Comparison of ENCODE assay signal across 1 cellular context in genomic region chr2:242098445-242099128, GRCh38.
TF ChIP-seq lines count a peak whose summit lies in the region.

No MANE protein-coding gene starts in this region.

TF ChIP-seq in K562, 482 proteins besides CTCF, POLR2A, EP300 and RAD21 (continued from another document and continues in another):
- no peak for TF ChIP-seq TSHZ1 (CRISPR knock-in tag; IDR thresholded peaks at IDR 0.05)
- no peak for TF ChIP-seq PHF20 (IDR thresholded peaks at IDR 0.05; ENCODE audit: partially characterized antibody)
- TF ChIP-seq NFATC3 (IDR thresholded peaks at IDR 0.05): no peak
- no peak for TF ChIP-seq MEF2A (IDR thresholded peaks at IDR 0.05; ENCODE audit: control insufficient read depth, low read depth, low read length)
- TF ChIP-seq, protein P1, sequence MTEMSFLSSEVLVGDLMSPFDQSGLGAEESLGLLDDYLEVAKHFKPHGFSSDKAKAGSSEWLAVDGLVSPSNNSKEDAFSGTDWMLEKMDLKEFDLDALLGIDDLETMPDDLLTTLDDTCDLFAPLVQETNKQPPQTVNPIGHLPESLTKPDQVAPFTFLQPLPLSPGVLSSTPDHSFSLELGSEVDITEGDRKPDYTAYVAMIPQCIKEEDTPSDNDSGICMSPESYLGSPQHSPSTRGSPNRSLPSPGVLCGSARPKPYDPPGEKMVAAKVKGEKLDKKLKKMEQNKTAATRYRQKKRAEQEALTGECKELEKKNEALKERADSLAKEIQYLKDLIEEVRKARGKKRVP (CRISPR knock-in tag; IDR thresholded peaks at IDR 0.05): no peak
- TF ChIP-seq ZKSCAN1 (IDR thresholded peaks at IDR 0.05; ENCODE audit: low read depth, low read length): no peak
- TF ChIP-seq ZSCAN29 (IDR thresholded peaks at IDR 0.05): no peak
- no peak for TF ChIP-seq HCFC1 (IDR thresholded peaks at IDR 0.05; ENCODE audit: low read depth, low read length)
- no peak for TF ChIP-seq UBTF (IDR thresholded peaks at IDR 0.05; ENCODE audit: borderline replicate concordance in 1 of 2, low read depth in 2 of 2, low read length in 2 of 2)
- TF ChIP-seq ARHGAP35 (IDR thresholded peaks at IDR 0.05; ENCODE audit: partially characterized antibody): peak; percentile 29
- TF ChIP-seq SMARCC2 (IDR thresholded peaks at IDR 0.05; ENCODE audit: low read depth): peak; percentile 68; the same call in 1 of the 2 replicates
- TF ChIP-seq RNF2 (IDR thresholded peaks at IDR 0.05): peak; percentile 35; the same call in 1 of the 2 replicates
- TF ChIP-seq PML (IDR thresholded peaks at IDR 0.05; ENCODE audit: low read length): no peak
- no peak for TF ChIP-seq ZNF444 (CRISPR knock-in tag; IDR thresholded peaks at IDR 0.05)
- no peak for TF ChIP-seq ZKSCAN3 (CRISPR knock-in tag; IDR thresholded peaks at IDR 0.05)
- TF ChIP-seq EZH2 (IDR thresholded peaks at IDR 0.05; ENCODE audit: borderline replicate concordance, low read depth, low read length): no peak
- TF ChIP-seq MTA3 (IDR thresholded peaks at IDR 0.05; ENCODE audit: borderline replicate concordance): no peak
- TF ChIP-seq MEF2D (tag; conservative IDR thresholded peaks at IDR 0.05; ENCODE audit: low read depth): no peak
- TF ChIP-seq, protein P2, sequence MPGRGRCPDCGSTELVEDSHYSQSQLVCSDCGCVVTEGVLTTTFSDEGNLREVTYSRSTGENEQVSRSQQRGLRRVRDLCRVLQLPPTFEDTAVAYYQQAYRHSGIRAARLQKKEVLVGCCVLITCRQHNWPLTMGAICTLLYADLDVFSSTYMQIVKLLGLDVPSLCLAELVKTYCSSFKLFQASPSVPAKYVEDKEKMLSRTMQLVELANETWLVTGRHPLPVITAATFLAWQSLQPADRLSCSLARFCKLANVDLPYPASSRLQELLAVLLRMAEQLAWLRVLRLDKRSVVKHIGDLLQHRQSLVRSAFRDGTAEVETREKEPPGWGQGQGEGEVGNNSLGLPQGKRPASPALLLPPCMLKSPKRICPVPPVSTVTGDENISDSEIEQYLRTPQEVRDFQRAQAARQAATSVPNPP (IDR thresholded peaks at IDR 0.05; ENCODE audit: borderline replicate concordance, insufficient read depth, insufficient read length): no peak
- TF ChIP-seq CC2D1A (IDR thresholded peaks at IDR 0.05): no peak
- TF ChIP-seq ZNF311 (CRISPR knock-in tag; IDR thresholded peaks at IDR 0.05): no peak
- TF ChIP-seq AFF1 (IDR thresholded peaks at IDR 0.05; ENCODE audit: low read depth in 1 of 2, partially characterized antibody in 2 of 2): no peak
- TF ChIP-seq GATAD2A (IDR thresholded peaks at IDR 0.05): no peak
- no peak for TF ChIP-seq ZNF41 (CRISPR knock-in tag; conservative IDR thresholded peaks at IDR 0.05)
- no peak for TF ChIP-seq JUNB (CRISPR knock-in tag; conservative IDR thresholded peaks at IDR 0.05)
- peak; percentile 99 for TF ChIP-seq NFE2 (IDR thresholded peaks at IDR 0.05; ENCODE audit: low read depth)
- no peak for TF ChIP-seq ZBTB40 (IDR thresholded peaks at IDR 0.05)
- no peak for TF ChIP-seq ZBTB40 (CRISPR knock-in tag; IDR thresholded peaks at IDR 0.05)
- no peak for TF ChIP-seq HDAC8 (tag; IDR thresholded peaks at IDR 0.05)
- TF ChIP-seq GTF2A2 (tag; IDR thresholded peaks at IDR 0.05): no peak
- 0 out of 2 replicates have a peak, but pooled peaks have one; percentile 29 for TF ChIP-seq ZEB2 (IDR thresholded peaks at IDR 0.05)
- peak; percentile 80; the same call in 1 of the 2 replicates for TF ChIP-seq NBN (IDR thresholded peaks at IDR 0.05; ENCODE audit: low read depth)
- no peak for TF ChIP-seq ZNF324 (CRISPR knock-in tag; IDR thresholded peaks at IDR 0.05)
- no peak for TF ChIP-seq SRSF9 (IDR thresholded peaks at IDR 0.05; ENCODE audit: borderline replicate concordance, low read depth, low read length)
- TF ChIP-seq POU5F1 (IDR thresholded peaks at IDR 0.05; ENCODE audit: borderline replicate concordance, low read depth, low read length, partially characterized antibody): no peak
- TF ChIP-seq ZBTB43 (CRISPR knock-in tag; IDR thresholded peaks at IDR 0.05): no peak
- no peak for TF ChIP-seq NUFIP1 (IDR thresholded peaks at IDR 0.05; ENCODE audit: partially characterized antibody)
- TF ChIP-seq, protein P3, sequence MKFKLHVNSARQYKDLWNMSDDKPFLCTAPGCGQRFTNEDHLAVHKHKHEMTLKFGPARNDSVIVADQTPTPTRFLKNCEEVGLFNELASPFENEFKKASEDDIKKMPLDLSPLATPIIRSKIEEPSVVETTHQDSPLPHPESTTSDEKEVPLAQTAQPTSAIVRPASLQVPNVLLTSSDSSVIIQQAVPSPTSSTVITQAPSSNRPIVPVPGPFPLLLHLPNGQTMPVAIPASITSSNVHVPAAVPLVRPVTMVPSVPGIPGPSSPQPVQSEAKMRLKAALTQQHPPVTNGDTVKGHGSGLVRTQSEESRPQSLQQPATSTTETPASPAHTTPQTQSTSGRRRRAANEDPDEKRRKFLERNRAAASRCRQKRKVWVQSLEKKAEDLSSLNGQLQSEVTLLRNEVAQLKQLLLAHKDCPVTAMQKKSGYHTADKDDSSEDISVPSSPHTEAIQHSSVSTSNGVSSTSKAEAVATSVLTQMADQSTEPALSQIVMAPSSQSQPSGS (CRISPR knock-in tag; IDR thresholded peaks at IDR 0.05): no peak
